8 cellular contexts compared by ENCODE assay signal in the genomic region with DNA sequence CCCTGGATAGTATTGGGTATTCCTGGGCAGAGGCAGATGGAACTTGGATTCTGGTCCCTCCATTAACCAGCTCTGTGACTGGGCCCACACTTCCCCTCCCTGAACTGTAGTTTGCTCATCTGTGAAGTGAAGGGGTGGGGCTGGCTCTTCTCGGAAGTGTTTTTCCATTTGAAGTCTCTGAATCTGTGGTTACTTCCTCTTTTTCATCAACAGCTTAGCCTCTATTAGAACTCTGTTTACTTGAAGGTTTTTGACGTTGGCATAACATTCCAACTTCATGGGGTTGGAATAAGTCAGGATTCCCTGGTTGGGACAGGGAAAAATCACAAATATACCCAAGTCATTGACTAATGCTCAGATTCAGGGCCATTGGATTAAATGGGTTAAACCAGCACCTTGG. TPM values are rescaled to one million over a fixed set of nuclear protein-coding genes. Genes with fewer than 3 reads are reported as not detected.
DNase-seq lines count a peak whose midpoint lies in the region; ATAC-seq and TF ChIP-seq lines count a peak whose summit lies in the region.

No MANE protein-coding gene starts in this region.

- TF ChIP-seq CTCF in natural killer cell (IDR thresholded peaks at IDR 0.05) (no peak), dorsolateral prefrontal cortex (IDR thresholded peaks at IDR 0.05 in 54 of 56, conservative IDR thresholded peaks at IDR 0.05 in 2 of 56; ENCODE audit: low read depth in 1 of 56, partially characterized antibody in 56 of 56) (no peak)

- H3K27ac ChIP-seq in BLaER1 treated with 17β-estradiol and CSF1 and Interleukin-3, amounts not matched to agents 10 nM and 100 nM = peak overlapping the region; percentile 52 to 83 (median 73); a peak in 19 of 22 replicates
- H3K27ac ChIP-seq in dorsolateral prefrontal cortex = no peak overlapping the region

- H3K9me3 Mint-ChIP-seq in natural killer cell = no peaks in the 10 kb centered on the region

- H3K4me2 ChIP-seq in BLaER1 treated with 17β-estradiol and CSF1 and Interleukin-3, amounts not matched to agents 10 nM and 100 nM = peak overlapping the region; percentile 81 to 97 (median 89)

- peak overlapping the region in 4 of 11 experiments; percentile 39 to 58 (median 48); a peak in 6 of 22 replicates for H3K9ac ChIP-seq in BLaER1 treated with 17β-estradiol and CSF1 and Interleukin-3, amounts not matched to agents 10 nM and 100 nM

- peak; percentile 60 to 72 for DNase-seq in activated CD4-positive, alpha-beta T cell treated with anti-CD3 and anti-CD28 coated beads, Interleukin-2, amount 50 U/mL, for 48 hours
- DNase-seq in natural killer cell (no peak), dorsolateral prefrontal cortex (no peak), NCI-H1417 treated with DMSO at 0.1 percent for 48 hours (lab: John Stamatoyannopoulos, UW) (no peak), NCI-H1092 (lab: John Stamatoyannopoulos, UW) (no peak)

- peaks cover 6% of the 10 kb centered on the region for H3K36me3 Mint-ChIP-seq in natural killer cell

- no peaks in the 10 kb centered on the region for H4K20me1 ChIP-seq in BLaER1 treated with 17β-estradiol and CSF1 and Interleukin-3, amounts not matched to agents 10 nM and 100 nM

- H3K4me1 Mint-ChIP-seq in natural killer cell = peaks cover 66 to 72% of the 10 kb centered on the region in 2 donors

- H3K9me3 ChIP-seq in BLaER1 treated with 17β-estradiol and CSF1 and Interleukin-3, amounts not matched to agents 10 nM and 100 nM (replicated peaks in 1 of 11) = no peaks in the 10 kb centered on the region

- peaks cover 38 to 73% (median 54%) of the 10 kb centered on the region in 10 experiments for H3K4me1 ChIP-seq in BLaER1 treated with 17β-estradiol and CSF1 and Interleukin-3, amounts not matched to agents 10 nM and 100 nM

- intact Hi-C loops in natural killer cell (cut with micrococcal nuclease) (no loop called here), dorsolateral prefrontal cortex (cut with DNase I) (no loop called here)

- H3K27ac Mint-ChIP-seq in natural killer cell = peak overlapping the region; percentile 27 to 59

- peak overlapping the region in 1 of 10 experiments; percentile 4; a peak in 1 of 20 replicates for H3K4me3 ChIP-seq in BLaER1 treated with 17β-estradiol and CSF1 and Interleukin-3, amounts not matched to agents 10 nM and 100 nM
- no peak overlapping the region for H3K4me3 ChIP-seq in dorsolateral prefrontal cortex

- H3K27me3 Mint-ChIP-seq in natural killer cell (ENCODE audit: low read depth in 2 of 2) = no peaks in the 10 kb centered on the region

- no peaks in the 10 kb centered on the region for H3K27me3 ChIP-seq in BLaER1 treated with 17β-estradiol and CSF1 and Interleukin-3, amounts not matched to agents 10 nM and 100 nM
- peaks cover 0 to 52% (median 3%) of the 10 kb centered on the region in 45 donors for H3K27me3 ChIP-seq in dorsolateral prefrontal cortex

- peak overlapping the region; percentile 96 for H3K4me3 Mint-ChIP-seq in natural killer cell

- peaks cover 0 to 36% (median 6%) of the 10 kb centered on the region in 11 experiments; a peak in 14 of 22 replicates for H3K36me3 ChIP-seq in BLaER1 treated with 17β-estradiol and CSF1 and Interleukin-3, amounts not matched to agents 10 nM and 100 nM

- ATAC-seq in GM19463 (IDR thresholded peaks at IDR 0.05; ENCODE audit: unreplicated experiment) = peak; percentile 57
- ATAC-seq in HG03521 (IDR thresholded peaks at IDR 0.05; ENCODE audit: unreplicated experiment) = peak; percentile 67
- peak; percentile 30 to 77 (median 31) for ATAC-seq in natural killer cell

RNA-seq across cellular contexts. Expression of gene KIAA0040, which starts 3.6 kb away (rescaled TPM):
- total RNA-seq in natural killer cell = 10 to 100 TPM; 18.0 to 21.2 (median 19.4) TPM
- total RNA-seq in dorsolateral prefrontal cortex = 10 to 100 TPM in 8 of 120 experiments, 1 to 10 TPM in 112; 1.1 to 41.1 (median 4.4) TPM

Comparison
In these comparisons a context has a peak if more than half of its experiments do, and no peak if none do; other contexts are left out.
1. H3K27ac ChIP-seq: peak in BLaER1 treated with 17β-estradiol and CSF1 and Interleukin-3, amounts not matched to agents 10 nM and 100 nM (11 of 11); none in dorsolateral prefrontal cortex (0 of 59).
2. DNase-seq: peak in activated CD4-positive, alpha-beta T cell treated with anti-CD3 and anti-CD28 coated beads, Interleukin-2, amount 50 U/mL, for 48 hours (2 of 2); none in natural killer cell (single experiment), dorsolateral prefrontal cortex (0 of 10), NCI-H1417 treated with DMSO at 0.1 percent for 48 hours (single experiment) and NCI-H1092 (single experiment).
3. Peak in every context shown above with its lines, with median percentiles within 50 percentile points of each other: ATAC-seq.